33 cellular contexts compared by ENCODE assay signal in genomic region chr3:40532252-40532651, GRCh38.
"Had no signal": no experiment of that assay in that cellular context is flagged by ENCODE, and none has a peak within 500 bp of the region (broad histone marks: within the 10 kb centered on the region; RNA-seq: fewer than 3 reads in every experiment).

No MANE protein-coding gene starts in this region.

- H3K4me3 Mint-ChIP-seq: activated CD4-positive, alpha-beta memory T cell treated with anti-CD3 and anti-CD28 coated beads for 36 hours; activated CD4-positive, alpha-beta T cell treated with anti-CD3 and anti-CD28 coated beads, Interleukin-2, amount 10 ng/mL, durations not matched to agents 24 days and 14 days; activated naive CD4-positive, alpha-beta T cell treated with anti-CD3 and anti-CD28 coated beads, Interleukin-2, amount 10 ng/mL, durations not matched to agents 7 days and 5 days; activated naive CD8-positive, alpha-beta T cell treated with anti-CD3 and anti-CD28 coated beads, Interleukin-2, amount 10 ng/mL, durations not matched to agents 7 days and 5 days; activated T-helper 1 cell treated with anti-CD3 and anti-CD28 coated beads, Interleukin-12 subunit alpha, Interleukin-12 subunit beta, Interleukin-2, Interleukin-4 antibody, amounts not matched to agents 30 ng/mL and 10 ng/mL and 1 ng/mL, durations not matched to agents 14 hours and 24 hours and 36 hours; mesothelial cell of epicardium; naive B cell; nephron progenitor cell; stimulated activated naive CD8-positive, alpha-beta T cell treated with anti-CD3 and anti-CD28 coated beads, Interleukin-15, amount 100 ng/mL, for 72 hours; T-helper 17 cell had no signal

- H3K4me1 Mint-ChIP-seq: mesothelial cell of epicardium had no signal

- H3K9me3 ChIP-seq: neutrophil, vagina had no signal

- H3K27me3 ChIP-seq: brain microvascular endothelial cell, esophagus muscularis mucosa, neutrophil, upper lobe of left lung, vagina had no signal

- H3K27me3 Mint-ChIP-seq: activated CD4-positive, alpha-beta memory T cell treated with anti-CD3 and anti-CD28 coated beads for 36 hours; activated CD4-positive, alpha-beta T cell treated with anti-CD3 and anti-CD28 coated beads, Interleukin-2, amount 10 ng/mL, durations not matched to agents 24 days and 14 days; activated naive CD4-positive, alpha-beta T cell treated with anti-CD3 and anti-CD28 coated beads, Interleukin-2, amount 10 ng/mL, durations not matched to agents 7 days and 5 days; activated naive CD8-positive, alpha-beta T cell treated with anti-CD3 and anti-CD28 coated beads, Interleukin-2, amount 10 ng/mL, durations not matched to agents 7 days and 5 days; naive B cell; progenitor cell of endocrine pancreas; stimulated activated naive CD8-positive, alpha-beta T cell treated with anti-CD3 and anti-CD28 coated beads, Interleukin-15, amount 100 ng/mL, for 72 hours; T-helper 17 cell had no signal

- ATAC-seq: sciatic nerve; stimulated activated naive CD8-positive, alpha-beta T cell treated with anti-CD3 and anti-CD28 coated beads, Interleukin-15, amount 100 ng/mL, for 72 hours; T-helper 17 cell had no signal

- DNase-seq: activated CD4-positive, alpha-beta memory T cell treated with anti-CD3 and anti-CD28 coated beads for 36 hours; activated CD4-positive, alpha-beta T cell treated with anti-CD3 and anti-CD28 coated beads, Interleukin-2, amount 10 ng/mL, durations not matched to agents 24 days and 14 days; activated CD4-positive, CD25-positive, alpha-beta regulatory T cell treated with anti-CD3 and anti-CD28 coated beads, Interleukin-2, amount 50 U/mL, for 72 hours; activated CD8-positive, alpha-beta memory T cell treated with anti-CD3 and anti-CD28 coated beads, Interleukin-2, amount 50 U/mL, for 4 hours; activated gamma-delta T cell; activated naive CD4-positive, alpha-beta T cell treated with anti-CD3 and anti-CD28 coated beads, Interleukin-2, amount 10 ng/mL, durations not matched to agents 7 days and 5 days; activated naive CD8-positive, alpha-beta T cell treated with anti-CD3 and anti-CD28 coated beads, Interleukin-2, amount 10 ng/mL, durations not matched to agents 7 days and 5 days; activated T-cell treated with anti-CD3 and anti-CD28 coated beads, Interleukin-2, amount 50 U/mL, for 1 hour; amniotic stem cell; brain microvascular endothelial cell; caudate nucleus; foreskin melanocyte; left ventricle myocardium inferior; naive B cell; nephron progenitor cell; stimulated activated CD4-positive, alpha-beta T cell treated with anti-CD3 and anti-CD28 coated beads, Interleukin-12 subunit alpha, Interleukin-12 subunit beta, amount 100 ng/mL, for 4 hours; stimulated activated CD4-positive, alpha-beta T cell treated with anti-CD3 and anti-CD28 coated beads, Interleukin-4, amount 100 ng/mL, for 1 hour; stimulated activated naive CD8-positive, alpha-beta T cell treated with anti-CD3 and anti-CD28 coated beads, Interleukin-15, amount 100 ng/mL, for 72 hours; substantia nigra; T-helper 17 cell; T1000; upper lobe of left lung; WERI-Rb-1 had no signal

- H3K4me3 ChIP-seq: esophagus muscularis mucosa, left ventricle myocardium inferior, skin epidermis, upper lobe of left lung, vagina had no signal

- H3K27ac Mint-ChIP-seq: activated CD4-positive, alpha-beta memory T cell treated with anti-CD3 and anti-CD28 coated beads for 36 hours; activated CD4-positive, alpha-beta T cell treated with anti-CD3 and anti-CD28 coated beads, Interleukin-2, amount 10 ng/mL, durations not matched to agents 24 days and 14 days; activated naive CD4-positive, alpha-beta T cell treated with anti-CD3 and anti-CD28 coated beads, Interleukin-2, amount 10 ng/mL, durations not matched to agents 7 days and 5 days; activated naive CD8-positive, alpha-beta T cell treated with anti-CD3 and anti-CD28 coated beads, Interleukin-2, amount 10 ng/mL, durations not matched to agents 7 days and 5 days; activated T-helper 1 cell treated with anti-CD3 and anti-CD28 coated beads, Interleukin-12 subunit alpha, Interleukin-12 subunit beta, Interleukin-2, Interleukin-4 antibody, amounts not matched to agents 30 ng/mL and 10 ng/mL and 1 ng/mL, durations not matched to agents 14 hours and 24 hours and 36 hours; mesothelial cell of epicardium; nephron progenitor cell; progenitor cell of endocrine pancreas; T-helper 17 cell had no signal

- H3K27ac ChIP-seq: brain microvascular endothelial cell, esophagus muscularis mucosa, left ventricle myocardium inferior, neutrophil, skin epidermis, upper lobe of left lung, vagina, WERI-Rb-1 had no signal

- FAIRE-seq: astrocyte, islet of Langerhans had no signal

- H3K4me1 ChIP-seq: left ventricle myocardium inferior, upper lobe of left lung, vagina had no signal
